12 cellular contexts compared by ENCODE assay signal in the genomic region with DNA sequence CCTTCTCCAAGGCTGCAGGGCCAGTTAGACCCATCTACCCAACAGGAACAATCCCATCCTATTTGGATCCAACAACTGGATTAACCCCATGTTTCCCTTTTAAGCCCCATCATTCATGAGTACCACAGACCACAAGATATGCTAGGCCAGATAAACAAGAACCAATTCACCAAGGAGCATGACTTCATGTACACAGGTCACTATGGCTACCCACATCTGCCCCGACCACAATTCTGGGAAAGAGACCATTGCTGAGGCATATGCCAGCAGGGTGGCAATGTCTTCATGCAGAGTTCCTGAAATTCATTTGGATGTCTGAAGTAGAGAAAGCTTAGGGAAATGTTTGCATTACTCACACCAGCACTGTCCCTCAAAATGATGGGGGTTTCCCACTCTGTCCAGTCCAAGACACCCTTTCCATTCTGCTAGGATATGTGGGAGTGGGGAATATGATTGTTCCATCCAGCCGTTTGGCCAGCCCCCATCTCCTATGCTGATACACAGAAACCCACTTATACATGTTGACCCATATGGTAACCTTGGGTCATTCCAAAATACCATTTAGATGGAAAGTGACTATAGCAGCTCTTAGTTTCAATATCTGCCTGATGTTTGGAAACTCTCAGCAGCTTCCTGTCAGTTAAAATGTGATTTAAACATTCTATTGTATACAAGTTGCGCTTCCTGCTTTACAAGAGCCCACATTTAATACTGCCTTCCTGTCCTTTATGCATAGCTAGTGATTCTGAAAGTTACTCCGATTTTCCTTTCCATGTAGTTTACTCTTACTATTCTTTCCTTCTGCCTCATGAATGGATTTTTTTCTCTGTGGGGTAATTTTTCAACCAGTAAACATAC.
DNase-seq lines count a peak whose midpoint lies in the region; ATAC-seq and TF ChIP-seq lines count a peak whose summit lies in the region.
"Had no signal": no experiment of that assay in that cellular context is flagged by ENCODE, and none has a peak within 500 bp of the region (broad histone marks: within the 10 kb centered on the region; RNA-seq: fewer than 3 reads in every experiment).

No MANE protein-coding gene starts in this region.

- POLR2A ChIA-PET in SK-N-SH (lab: Yijun Ruan, JAX) = no interaction called here

- H3K27ac Mint-ChIP-seq in activated naive CD4-positive, alpha-beta T cell treated with anti-CD3 and anti-CD28 coated beads, Interleukin-2, amount 50 U/mL, for 72 hours = peak overlapping the region; percentile 13 to 70
- H3K27ac Mint-ChIP-seq in natural killer cell = peak overlapping the region; percentile 22 to 27
- H3K27ac Mint-ChIP-seq: HFFc6 had no signal

- 59% methylated on average over 4 of the region's 4 CpGs for WGBS in SK-N-SH (ENCODE audit: low lambda C conversion rate)

- peak; percentile 54 for ATAC-seq in GM18511 (IDR thresholded peaks at IDR 0.05; ENCODE audit: unreplicated experiment)
- peak; percentile 57 to 69 for ATAC-seq in activated naive CD4-positive, alpha-beta T cell treated with anti-CD3 and anti-CD28 coated beads, Interleukin-2, amount 50 U/mL, for 72 hours
- ATAC-seq in natural killer cell = peak in 1 of 3 donors; percentile 36
- ATAC-seq in GM18873 (IDR thresholded peaks at IDR 0.05; ENCODE audit: low FRiP score, unreplicated experiment) = no peak

- TF ChIP-seq CTCF in natural killer cell (IDR thresholded peaks at IDR 0.05) (no peak), SK-N-SH (IDR thresholded peaks at IDR 0.05) (no peak)

- H3K4me3 Mint-ChIP-seq in natural killer cell = no peak overlapping the region
- H3K4me3 Mint-ChIP-seq: HFFc6 had no signal

- H3F3A ChIP-seq in SK-N-SH (replicated peaks; ENCODE audit: insufficient read depth) = no peaks in the 10 kb centered on the region

- H3K9me3 Mint-ChIP-seq in activated naive CD4-positive, alpha-beta T cell treated with anti-CD3 and anti-CD28 coated beads, Interleukin-2, amount 50 U/mL, for 72 hours = peaks cover 0 to 5% of the 10 kb centered on the region in 2 donors
- H3K9me3 Mint-ChIP-seq in natural killer cell = no peaks in the 10 kb centered on the region
- H3K9me3 Mint-ChIP-seq: HFFc6 had no signal

- no peak overlapping the region for H2AFZ ChIP-seq in SK-N-SH (ENCODE audit: low read depth)

- H3K27me3 Mint-ChIP-seq in natural killer cell (ENCODE audit: low read depth in 2 of 2) = no peaks in the 10 kb centered on the region

- intact Hi-C loops in natural killer cell (cut with micrococcal nuclease) = no loop called here

- no peak for DNase-seq in activated naive CD4-positive, alpha-beta T cell treated with anti-CD3 and anti-CD28 coated beads, Interleukin-2, amount 50 U/mL, for 72 hours (ENCODE audit: low spot score in 2 of 2)
- DNase-seq in natural killer cell (no peak), cortex of kidney (lab: John Stamatoyannopoulos, UW) (no peak), SK-N-SH (no peak)
- DNase-seq: amniotic stem cell; DMS153; effector CD8-positive, alpha-beta T cell; HFFc6; NCI-H526 had no signal

- H3K36me3 ChIP-seq in KOPT-K1 (ENCODE audit: insufficient read depth, low read length) = no peaks in the 10 kb centered on the region
- H3K36me3 ChIP-seq in SK-N-SH (replicated peaks in 1 of 2; ENCODE audit: control insufficient read depth in 1 of 2, insufficient read depth in 2 of 2, low read length in 1 of 2) = no peaks in the 10 kb centered on the region

- H3K79me2 ChIP-seq in SK-N-SH (ENCODE audit: insufficient read depth) = no peaks in the 10 kb centered on the region

- no peaks in the 10 kb centered on the region for H3K4me1 ChIP-seq in SK-N-SH (ENCODE audit: control insufficient read depth in 1 of 2, insufficient read depth in 2 of 2, low read depth in 1 of 2, low read length in 1 of 2)

- H3K36me3 Mint-ChIP-seq in activated naive CD4-positive, alpha-beta T cell treated with anti-CD3 and anti-CD28 coated beads, Interleukin-2, amount 50 U/mL, for 72 hours = peaks cover 0 to 10% of the 10 kb centered on the region in 2 donors
- H3K36me3 Mint-ChIP-seq in natural killer cell = no peaks in the 10 kb centered on the region

- no peak overlapping the region for H3K4me3 ChIP-seq in SK-N-SH (ENCODE audit: low read depth in 2 of 2, low read length in 1 of 2)

- H3K9ac ChIP-seq in SK-N-SH = no peak overlapping the region

- CTCF ChIA-PET in SK-N-SH (lab: Yijun Ruan, JAX) = no interaction called here

- no peak for TF ChIP-seq EP300 in SK-N-SH (IDR thresholded peaks at IDR 0.05; ENCODE audit: borderline replicate concordance in 1 of 2, low read depth in 1 of 2, low read length in 1 of 2)

- H3K27me3 ChIP-seq in SK-N-SH (ENCODE audit: insufficient read depth) = no peaks in the 10 kb centered on the region

- H3K9me3 ChIP-seq in KOPT-K1 (ENCODE audit: insufficient read depth, low read length, poor library complexity, severe bottlenecking) = peaks cover 4% of the 10 kb centered on the region
- no peaks in the 10 kb centered on the region for H3K9me3 ChIP-seq in SK-N-SH

- H3K4me2 ChIP-seq in SK-N-SH = no peak overlapping the region

- H3K27ac ChIP-seq in KOPT-K1 (ENCODE audit: low read depth, low read length, poor library complexity, severe bottlenecking) (peak overlapping the region; percentile 16), SK-N-SH (ENCODE audit: low read depth in 2 of 2, low read length in 1 of 2) (no peak overlapping the region)

- no peaks in the 10 kb centered on the region for H4K20me1 ChIP-seq in SK-N-SH (ENCODE audit: insufficient read depth)

- peaks cover 16 to 23% of the 10 kb centered on the region in 2 donors for H3K4me1 Mint-ChIP-seq in natural killer cell

- no peaks in the 10 kb centered on the region for H3K9me2 ChIP-seq in SK-N-SH

- TF ChIP-seq RAD21 in SK-N-SH (IDR thresholded peaks at IDR 0.05; ENCODE audit: low read length) = no peak

TF ChIP-seq in SK-N-SH, 30 proteins besides CTCF, POLR2A, EP300 and RAD21:
- TF ChIP-seq YY1 (IDR thresholded peaks at IDR 0.05; ENCODE audit: low read depth) = no peak
- TF ChIP-seq, protein P1, sequence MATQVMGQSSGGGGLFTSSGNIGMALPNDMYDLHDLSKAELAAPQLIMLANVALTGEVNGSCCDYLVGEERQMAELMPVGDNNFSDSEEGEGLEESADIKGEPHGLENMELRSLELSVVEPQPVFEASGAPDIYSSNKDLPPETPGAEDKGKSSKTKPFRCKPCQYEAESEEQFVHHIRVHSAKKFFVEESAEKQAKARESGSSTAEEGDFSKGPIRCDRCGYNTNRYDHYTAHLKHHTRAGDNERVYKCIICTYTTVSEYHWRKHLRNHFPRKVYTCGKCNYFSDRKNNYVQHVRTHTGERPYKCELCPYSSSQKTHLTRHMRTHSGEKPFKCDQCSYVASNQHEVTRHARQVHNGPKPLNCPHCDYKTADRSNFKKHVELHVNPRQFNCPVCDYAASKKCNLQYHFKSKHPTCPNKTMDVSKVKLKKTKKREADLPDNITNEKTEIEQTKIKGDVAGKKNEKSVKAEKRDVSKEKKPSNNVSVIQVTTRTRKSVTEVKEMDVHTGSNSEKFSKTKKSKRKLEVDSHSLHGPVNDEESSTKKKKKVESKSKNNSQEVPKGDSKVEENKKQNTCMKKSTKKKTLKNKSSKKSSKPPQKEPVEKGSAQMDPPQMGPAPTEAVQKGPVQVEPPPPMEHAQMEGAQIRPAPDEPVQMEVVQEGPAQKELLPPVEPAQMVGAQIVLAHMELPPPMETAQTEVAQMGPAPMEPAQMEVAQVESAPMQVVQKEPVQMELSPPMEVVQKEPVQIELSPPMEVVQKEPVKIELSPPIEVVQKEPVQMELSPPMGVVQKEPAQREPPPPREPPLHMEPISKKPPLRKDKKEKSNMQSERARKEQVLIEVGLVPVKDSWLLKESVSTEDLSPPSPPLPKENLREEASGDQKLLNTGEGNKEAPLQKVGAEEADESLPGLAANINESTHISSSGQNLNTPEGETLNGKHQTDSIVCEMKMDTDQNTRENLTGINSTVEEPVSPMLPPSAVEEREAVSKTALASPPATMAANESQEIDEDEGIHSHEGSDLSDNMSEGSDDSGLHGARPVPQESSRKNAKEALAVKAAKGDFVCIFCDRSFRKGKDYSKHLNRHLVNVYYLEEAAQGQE (IDR thresholded peaks at IDR 0.05; ENCODE audit: low read depth, low read length) = no peak
- TF ChIP-seq, protein P2, sequence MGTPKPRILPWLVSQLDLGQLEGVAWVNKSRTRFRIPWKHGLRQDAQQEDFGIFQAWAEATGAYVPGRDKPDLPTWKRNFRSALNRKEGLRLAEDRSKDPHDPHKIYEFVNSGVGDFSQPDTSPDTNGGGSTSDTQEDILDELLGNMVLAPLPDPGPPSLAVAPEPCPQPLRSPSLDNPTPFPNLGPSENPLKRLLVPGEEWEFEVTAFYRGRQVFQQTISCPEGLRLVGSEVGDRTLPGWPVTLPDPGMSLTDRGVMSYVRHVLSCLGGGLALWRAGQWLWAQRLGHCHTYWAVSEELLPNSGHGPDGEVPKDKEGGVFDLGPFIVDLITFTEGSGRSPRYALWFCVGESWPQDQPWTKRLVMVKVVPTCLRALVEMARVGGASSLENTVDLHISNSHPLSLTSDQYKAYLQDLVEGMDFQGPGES (IDR thresholded peaks at IDR 0.05; ENCODE audit: low read depth, low read length) = no peak
- no peak for TF ChIP-seq JUND (IDR thresholded peaks at IDR 0.05)
- TF ChIP-seq GABPA (IDR thresholded peaks at IDR 0.05; ENCODE audit: low read depth) = no peak
- TF ChIP-seq FOXJ3 (CRISPR knock-in tag; IDR thresholded peaks at IDR 0.05) = no peak
- TF ChIP-seq RCOR1 (IDR thresholded peaks at IDR 0.05; ENCODE audit: low read length) = no peak
- no peak for TF ChIP-seq NFIC (IDR thresholded peaks at IDR 0.05; ENCODE audit: borderline replicate concordance)
- TF ChIP-seq RFX5 (IDR thresholded peaks at IDR 0.05; ENCODE audit: low read length) = no peak
- TF ChIP-seq NRF1 (IDR thresholded peaks at IDR 0.05; ENCODE audit: low read depth, low read length) = no peak
- TF ChIP-seq EZH2phosphoT487 (IDR thresholded peaks at IDR 0.05; ENCODE audit: borderline replicate concordance, low read depth) = no peak
- TF ChIP-seq FOSL2 (IDR thresholded peaks at IDR 0.05; ENCODE audit: borderline replicate concordance, low read depth) = no peak
- no peak for TF ChIP-seq CHD2 (IDR thresholded peaks at IDR 0.05; ENCODE audit: low read length, partially characterized antibody)
- no peak for TF ChIP-seq ELF1 (IDR thresholded peaks at IDR 0.05)
- TF ChIP-seq SMC3 (IDR thresholded peaks at IDR 0.05; ENCODE audit: low read depth, low read length) = no peak
